ENCODE assay signal across 26 cellular contexts in the genomic region with DNA sequence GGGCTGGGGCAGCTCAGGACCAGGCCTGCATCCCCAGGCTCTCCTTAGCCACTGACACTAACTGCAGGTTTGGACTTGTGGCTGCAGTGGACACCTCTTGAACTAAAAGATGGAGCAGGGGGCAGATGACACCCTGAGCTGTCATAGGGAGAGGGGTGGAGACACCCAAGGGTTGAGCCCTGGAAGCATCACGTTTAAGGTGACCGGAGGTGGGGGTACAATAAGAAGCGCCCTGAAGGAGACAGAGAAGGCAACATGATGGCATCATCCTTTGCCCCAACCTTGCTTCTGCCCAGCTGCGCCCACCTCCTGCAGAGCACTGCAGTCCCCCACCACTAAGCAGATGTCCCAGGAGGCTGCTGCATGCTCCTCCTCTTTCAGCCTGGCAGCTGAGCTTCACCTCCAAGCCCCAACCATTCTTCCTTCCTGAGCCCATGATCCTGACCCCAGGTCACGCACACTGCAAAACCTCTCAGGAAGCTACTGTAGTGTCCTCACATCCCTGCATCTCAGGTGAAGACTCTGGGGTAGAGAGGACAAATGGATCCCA. TPM values are rescaled to one million over a fixed set of nuclear protein-coding genes. Genes with fewer than 3 reads are reported as not detected.
"Had no signal": no experiment of that assay in that cellular context is flagged by ENCODE, and none has a peak within 500 bp of the region (broad histone marks: within the 10 kb centered on the region; RNA-seq: fewer than 3 reads in every experiment).

No MANE protein-coding gene starts in this region.

- H3K27me3 ChIP-seq: heart left ventricle, sigmoid colon, stomach, transverse colon had no signal

- H3K36me3 ChIP-seq: heart left ventricle, sigmoid colon, stomach, thoracic aorta, transverse colon had no signal

- H3K9me3 Mint-ChIP-seq: nephron had no signal

- H3K27me3 Mint-ChIP-seq: naive B cell had no signal

- DNase-seq: dermis blood vessel endothelial cell; erythroblast; foreskin melanocyte; heart left ventricle; hippocampal formation; left colon; mesendoderm; naive B cell; occipital lobe; psoas muscle; retina; sigmoid colon; stimulated activated CD4-positive, alpha-beta T cell treated with anti-CD3 and anti-CD28 coated beads, Interleukin-2, amount 100 ng/mL, for 24 hours; stimulated activated CD4-positive, alpha-beta T cell treated with anti-CD3 and anti-CD28 coated beads, Interleukin-4, amount 100 ng/mL, for 4 hours; stimulated activated naive CD4-positive, alpha-beta T cell; substantia nigra; transverse colon had no signal

- H3K36me3 Mint-ChIP-seq: naive B cell had no signal

- H3K27ac Mint-ChIP-seq: naive B cell, nephron had no signal

- ATAC-seq: heart left ventricle, left colon, psoas muscle had no signal

- H3K4me3 ChIP-seq: heart left ventricle, psoas muscle, sigmoid colon, skin epidermis, stomach, thoracic aorta, transverse colon had no signal

- H3K4me1 Mint-ChIP-seq: naive B cell, nephron had no signal

- FAIRE-seq: colon had no signal

- H3K4me3 Mint-ChIP-seq: nephron had no signal

RNA-seq across cellular contexts. Expression of a gene that starts 25.5 kb away (rescaled TPM):
- total RNA-seq: thoracic aorta had no signal

RNA-seq across cellular contexts. Expression of a gene that starts 57.2 kb away (rescaled TPM):
- total RNA-seq: dermis blood vessel endothelial cell, heart left ventricle, kidney epithelial cell, left colon, liver, lung microvascular endothelial cell, occipital lobe, psoas muscle, sigmoid colon, stomach, thoracic aorta, transverse colon, ureter had no signal
